16 cellular contexts compared by ENCODE assay signal in the genomic region with DNA sequence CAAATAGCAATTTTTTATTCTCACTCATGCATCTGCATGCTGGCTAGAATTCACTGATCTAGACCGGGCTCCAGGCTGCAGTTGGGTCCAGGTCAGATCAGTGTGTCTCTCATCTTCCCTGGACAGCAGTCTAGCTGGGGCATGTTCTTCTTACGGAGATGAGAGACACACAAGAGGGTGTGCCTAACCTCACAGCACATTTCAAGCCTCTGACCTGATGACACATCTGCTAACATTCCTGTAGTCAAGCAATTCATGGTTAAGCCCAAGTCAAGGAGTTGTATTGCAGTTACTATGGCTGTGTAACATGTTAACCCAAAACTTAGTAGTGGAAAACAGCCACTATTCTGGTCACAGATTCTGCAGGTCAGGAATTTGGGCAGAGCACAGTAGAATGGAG. TPM values are rescaled to one million over a fixed set of nuclear protein-coding genes. Genes with fewer than 3 reads are reported as not detected.
DNase-seq lines count a peak whose midpoint lies in the region; ATAC-seq, FAIRE-seq and TF ChIP-seq lines count a peak whose summit lies in the region.
"Had no signal": no experiment of that assay in that cellular context is flagged by ENCODE, and none has a peak within 500 bp of the region (broad histone marks: within the 10 kb centered on the region; RNA-seq: fewer than 3 reads in every experiment).

No MANE protein-coding gene starts in this region.

- H3K36me3 ChIP-seq in RWPE2 (ENCODE audit: low read depth), result no peaks in the 10 kb centered on the region
- H3K36me3 ChIP-seq in bronchial epithelial cell (ENCODE audit: control insufficient read depth, insufficient read depth, low read length), result no peaks in the 10 kb centered on the region
- H3K36me3 ChIP-seq: BLaER1 had no signal

- intact Hi-C loops in CD4-positive, alpha-beta T cell (cut with DNase I, micrococcal nuclease), result no loop called here

- no peak overlapping the region for H3K4me3 ChIP-seq in RWPE2 (ENCODE audit: severe bottlenecking)
- H3K4me3 ChIP-seq in bronchial epithelial cell (ENCODE audit: low read depth, low read length), result no peak overlapping the region
- H3K4me3 ChIP-seq: BLaER1, GM12878 had no signal

- no peak overlapping the region for H3K27ac Mint-ChIP-seq in CD4-positive, alpha-beta T cell

- no peaks in the 10 kb centered on the region for H3K36me3 Mint-ChIP-seq in CD4-positive, alpha-beta T cell (ENCODE audit: low read depth)

- H3K4me3 Mint-ChIP-seq in CD4-positive, alpha-beta T cell, result no peak overlapping the region

- H3K9me3 ChIP-seq in RWPE2 (ENCODE audit: severe bottlenecking), result no peaks in the 10 kb centered on the region
- no peaks in the 10 kb centered on the region for H3K9me3 ChIP-seq in CD4-positive, alpha-beta T cell (ENCODE audit: control insufficient read depth, low read length)
- H3K9me3 ChIP-seq: BLaER1 had no signal

- H3K27ac ChIP-seq in RWPE2 (ENCODE audit: poor library complexity, severe bottlenecking), result no peak overlapping the region
- no peak overlapping the region for H3K27ac ChIP-seq in foreskin keratinocyte
- no peak overlapping the region for H3K27ac ChIP-seq in CD4-positive, alpha-beta T cell (ENCODE audit: low read depth, low read length)
- H3K27ac ChIP-seq: BLaER1 had no signal

- CTCF ChIA-PET in CD4-positive, alpha-beta T cell (lab: Charles Lee), result interaction anchor here (1.5 kb wide), 1 partner anchor 27 kb away, joined by 3 read pairs; no protein-coding TSS in a partner anchor

- ATAC-seq in RWPE2 (ENCODE audit: low read depth), result peak; percentile 35; the same call in 1 of the 3 replicates
- ATAC-seq in foreskin keratinocyte, result peak; percentile 35
- ATAC-seq in CD4-positive, alpha-beta T cell (ENCODE audit: poor library complexity), result no peak
- no peak for ATAC-seq in HG03432 (IDR thresholded peaks at IDR 0.05; ENCODE audit: unreplicated experiment)
- ATAC-seq: GM12878 had no signal

- POLR2A ChIA-PET in CD4-positive, alpha-beta T cell (lab: Charles Lee), result no interaction called here

- DNase-seq in ELR (ENCODE audit: low read depth) (peak; percentile 10), RWPE2 (ENCODE audit: low spot score) (no peak), bronchial epithelial cell (ENCODE audit: low read depth) (peak; percentile 78), foreskin keratinocyte (peak; percentile 56 to 79), NCI-H2107 treated with DMSO at 0.1 percent for 48 hours (lab: John Stamatoyannopoulos, UW; ENCODE audit: unreplicated experiment) (no peak)
- no peak for DNase-seq in CD4-positive, alpha-beta T cell
- no peak for DNase-seq in stimulated activated CD4-positive, alpha-beta T cell treated with anti-CD3 and anti-CD28 coated beads, Interleukin-15, amount 100 ng/mL, for 24 hours
- DNase-seq: 8988T, AML-193, DMS53, H7 had no signal

- H3K27me3 ChIP-seq in RWPE2 (ENCODE audit: insufficient read depth, poor library complexity, severe bottlenecking) (no peaks in the 10 kb centered on the region), bronchial epithelial cell (ENCODE audit: control insufficient read depth, insufficient read depth, low read length) (peaks cover 2% of the 10 kb centered on the region), foreskin keratinocyte (peaks cover 15% of the 10 kb centered on the region)
- peaks cover 2% of the 10 kb centered on the region for H3K27me3 ChIP-seq in CD4-positive, alpha-beta T cell (ENCODE audit: control insufficient read depth, insufficient read depth, low read length)
- H3K27me3 ChIP-seq: BLaER1 had no signal

- TF ChIP-seq CTCF in RWPE2 (IDR thresholded peaks at IDR 0.05; ENCODE audit: poor library complexity, severe bottlenecking), result no peak
- TF ChIP-seq CTCF in bronchial epithelial cell (IDR thresholded peaks at IDR 0.05; ENCODE audit: insufficient read depth, low read length, severe bottlenecking), result no peak
- TF ChIP-seq CTCF in foreskin keratinocyte (conservative IDR thresholded peaks at IDR 0.05), result no peak
- no peak for TF ChIP-seq CTCF in CD4-positive, alpha-beta T cell (IDR thresholded peaks at IDR 0.05)

- H3K4me1 Mint-ChIP-seq in CD4-positive, alpha-beta T cell (ENCODE audit: low read depth), result no peaks in the 10 kb centered on the region

- peaks cover 18% of the 10 kb centered on the region for H3K27me3 Mint-ChIP-seq in CD4-positive, alpha-beta T cell

- FAIRE-seq in bronchial epithelial cell (lab: Jason Lieb, UNC), result no peak
- FAIRE-seq: GM12878, GM18507 had no signal

- H3K9me3 Mint-ChIP-seq in CD4-positive, alpha-beta T cell, result no peaks in the 10 kb centered on the region

- H3K4me1 ChIP-seq in RWPE2 (ENCODE audit: insufficient read depth, poor library complexity, severe bottlenecking) (no peaks in the 10 kb centered on the region), foreskin keratinocyte (peaks cover 5% of the 10 kb centered on the region)
- H3K4me1 ChIP-seq: BLaER1 had no signal

RNA-seq across cellular contexts. Expression of a gene that starts 13.1 kb away (rescaled TPM):
- total RNA-seq in bronchial epithelial cell (under 0.01 TPM in 1 of 2 replicates, not detected in the other), foreskin keratinocyte (0.07 TPM in 2 replicates)
- 0.02 and 0.03 TPM in 2 replicates for polyA plus RNA-seq in foreskin keratinocyte
- under 1 TPM; 0.08 to 0.11 TPM for total RNA-seq in CD4-positive, alpha-beta T cell
- total RNA-seq: HT-29 had no signal

Comparison
In these comparisons a context has a peak if more than half of its experiments do, and no peak if none do; other contexts are left out.
1. DNase-seq: peak in ELR (single experiment), bronchial epithelial cell (single experiment) and foreskin keratinocyte (2 of 2); none in RWPE2 (single experiment), NCI-H2107 treated with DMSO at 0.1 percent for 48 hours (single experiment), CD4-positive, alpha-beta T cell (0 of 10) and stimulated activated CD4-positive, alpha-beta T cell treated with anti-CD3 and anti-CD28 coated beads, Interleukin-15, amount 100 ng/mL, for 24 hours (single experiment).
2. ATAC-seq: peak in RWPE2 (single experiment) and foreskin keratinocyte (single experiment); none in CD4-positive, alpha-beta T cell (single experiment) and HG03432 (single experiment).